Comparison of ENCODE assay signal across 1 cellular context in the genomic region with DNA sequence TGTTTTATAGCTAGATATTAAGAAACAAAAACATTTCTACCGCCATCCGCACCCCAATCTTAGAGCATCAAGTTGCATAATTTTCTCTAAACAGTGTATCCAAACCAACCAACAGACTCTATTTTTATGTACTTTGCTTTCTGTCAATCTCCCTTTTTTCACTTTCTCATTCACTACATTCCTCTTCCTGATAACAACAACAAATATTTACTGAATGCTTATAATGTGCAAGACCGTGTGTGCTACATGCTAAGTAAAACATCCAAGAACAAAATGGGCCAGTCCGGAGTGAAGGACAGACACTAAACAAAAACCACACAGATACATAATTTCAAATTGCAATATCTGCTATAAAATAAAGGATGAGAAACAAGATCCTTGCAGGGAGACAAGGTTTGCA.
TF ChIP-seq lines count a peak whose summit lies in the region.

No MANE protein-coding gene starts in this region.

TF ChIP-seq in IMR-90, 13 proteins besides CTCF, POLR2A, EP300 and RAD21:
- TF ChIP-seq SMC3 (IDR thresholded peaks at IDR 0.05; ENCODE audit: low read depth, low read length): no peak
- no peak for TF ChIP-seq BHLHE40 (IDR thresholded peaks at IDR 0.05; ENCODE audit: low read depth, low read length)
- TF ChIP-seq NFE2L2 (IDR thresholded peaks at IDR 0.05; ENCODE audit: low read depth, low read length): no peak
- TF ChIP-seq FOS (IDR thresholded peaks at IDR 0.05; ENCODE audit: low read depth, low read length): no peak
- no peak for TF ChIP-seq CHD1 (IDR thresholded peaks at IDR 0.05; ENCODE audit: low read depth, low read length)
- no peak for TF ChIP-seq RCOR1 (IDR thresholded peaks at IDR 0.05; ENCODE audit: insufficient replicate concordance, low read length)
- TF ChIP-seq RFX5 (IDR thresholded peaks at IDR 0.05; ENCODE audit: low read depth, low read length): no peak
- TF ChIP-seq MAZ (IDR thresholded peaks at IDR 0.05; ENCODE audit: borderline replicate concordance, low read depth, low read length): no peak
- TF ChIP-seq ELK1 (IDR thresholded peaks at IDR 0.05; ENCODE audit: borderline replicate concordance, low read depth, low read length): no peak
- no peak for TF ChIP-seq CEBPB (IDR thresholded peaks at IDR 0.05; ENCODE audit: low read depth, low read length)
- TF ChIP-seq MXI1 (IDR thresholded peaks at IDR 0.05; ENCODE audit: borderline replicate concordance, low read depth, low read length): no peak
- TF ChIP-seq, protein P1, sequence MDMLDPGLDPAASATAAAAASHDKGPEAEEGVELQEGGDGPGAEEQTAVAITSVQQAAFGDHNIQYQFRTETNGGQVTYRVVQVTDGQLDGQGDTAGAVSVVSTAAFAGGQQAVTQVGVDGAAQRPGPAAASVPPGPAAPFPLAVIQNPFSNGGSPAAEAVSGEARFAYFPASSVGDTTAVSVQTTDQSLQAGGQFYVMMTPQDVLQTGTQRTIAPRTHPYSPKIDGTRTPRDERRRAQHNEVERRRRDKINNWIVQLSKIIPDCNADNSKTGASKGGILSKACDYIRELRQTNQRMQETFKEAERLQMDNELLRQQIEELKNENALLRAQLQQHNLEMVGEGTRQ (IDR thresholded peaks at IDR 0.05; ENCODE audit: low read depth, low read length): no peak
- TF ChIP-seq MAFK (IDR thresholded peaks at IDR 0.05; ENCODE audit: low read depth, low read length): no peak
